In the genomic region with DNA sequence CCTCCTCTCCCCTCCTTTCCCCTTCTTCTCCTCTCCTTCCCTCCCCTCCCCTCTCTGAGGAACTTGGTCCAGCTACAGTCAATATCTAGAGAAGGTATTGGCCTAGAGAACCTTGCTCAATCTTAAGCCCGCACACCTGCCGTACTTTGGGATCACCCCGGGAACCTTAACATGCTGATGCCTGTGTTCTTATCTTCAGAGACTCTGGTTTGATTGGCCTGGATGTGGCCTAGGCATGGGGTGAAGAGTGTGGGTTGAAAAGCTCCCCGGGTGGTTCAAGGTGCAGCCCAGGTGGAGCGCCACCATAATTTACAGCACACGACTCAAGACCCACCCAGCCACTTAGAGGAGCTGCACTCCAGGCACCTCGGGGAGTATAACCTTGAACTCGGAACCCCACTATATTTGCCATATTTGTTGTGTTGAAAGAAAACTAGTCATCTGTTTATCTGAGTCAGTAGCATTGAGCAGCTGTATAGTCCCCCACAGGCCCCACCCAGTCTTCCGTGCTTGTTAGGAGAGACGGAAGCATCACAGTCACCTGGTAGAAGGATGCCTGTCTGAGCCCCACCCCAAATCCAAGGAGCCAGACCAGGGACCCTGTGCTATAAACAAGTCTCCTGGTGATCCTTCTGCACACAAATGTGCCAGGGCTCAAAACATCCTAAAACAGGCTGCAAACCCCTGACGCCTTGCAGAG, we compare ENCODE assay signal across 11 cellular contexts. TPM values are rescaled to one million over a fixed set of nuclear protein-coding genes. Genes with fewer than 3 reads are reported as not detected.
DNase-seq lines count a peak whose midpoint lies in the region; ATAC-seq and TF ChIP-seq lines count a peak whose summit lies in the region.
"Had no signal": no experiment of that assay in that cellular context is flagged by ENCODE, and none has a peak within 500 bp of the region (broad histone marks: within the 10 kb centered on the region; RNA-seq: fewer than 3 reads in every experiment).

No MANE protein-coding gene starts in this region.

- H3K4me2 ChIP-seq in neural progenitor cell: no peak overlapping the region

- H3K4me3 ChIP-seq in GM12864 (ENCODE audit: low read depth, low read length): peak overlapping the region; percentile 10; the same call in 1 of the 2 replicates
- H3K4me3 ChIP-seq in neural progenitor cell: no peak overlapping the region

- H3K36me3 Mint-ChIP-seq in activated naive CD8-positive, alpha-beta T cell treated with anti-CD3 and anti-CD28 coated beads, Interleukin-2, amount 50 U/mL, for 24 hours (ENCODE audit: low read depth): no peaks in the 10 kb centered on the region
- H3K36me3 Mint-ChIP-seq in neural progenitor cell: no peaks in the 10 kb centered on the region
- H3K36me3 Mint-ChIP-seq: WTC11 had no signal

- DNase-seq in GM12864 (ENCODE audit: low read depth) (no peak), T-helper 9 cell (peak; percentile 32), SW 1271 (lab: John Stamatoyannopoulos, UW) (no peak), neural progenitor cell (ENCODE audit: low spot score) (no peak), NCI-H526 treated with DMSO at 0.1 percent for 48 hours (lab: John Stamatoyannopoulos, UW) (no peak), hippocampal formation (lab: John Stamatoyannopoulos, UW) (no peak)
- DNase-seq in activated naive CD8-positive, alpha-beta T cell treated with anti-CD3 and anti-CD28 coated beads, Interleukin-2, amount 50 U/mL, for 24 hours: peak; percentile 72
- DNase-seq in stimulated activated CD4-positive, alpha-beta T cell treated with anti-CD3 and anti-CD28 coated beads, Interleukin-2, amount 100 ng/mL, for 4 hours (ENCODE audit: low read depth): peak; percentile 63
- DNase-seq: mammary epithelial cell, NCI-H187 had no signal

- no peaks in the 10 kb centered on the region for H3K4me1 ChIP-seq in neural progenitor cell

- peak overlapping the region; percentile 73 for H3K4me3 Mint-ChIP-seq in activated naive CD8-positive, alpha-beta T cell treated with anti-CD3 and anti-CD28 coated beads, Interleukin-2, amount 50 U/mL, for 24 hours
- no peak overlapping the region for H3K4me3 Mint-ChIP-seq in neural progenitor cell
- H3K4me3 Mint-ChIP-seq: WTC11 had no signal

- H3K9me3 Mint-ChIP-seq in activated naive CD8-positive, alpha-beta T cell treated with anti-CD3 and anti-CD28 coated beads, Interleukin-2, amount 50 U/mL, for 24 hours: no peaks in the 10 kb centered on the region
- H3K9me3 Mint-ChIP-seq in neural progenitor cell: no peaks in the 10 kb centered on the region
- H3K9me3 Mint-ChIP-seq: WTC11 had no signal

- H2AFZ ChIP-seq in neural progenitor cell (replicated peaks): no peak overlapping the region

- H3K9ac ChIP-seq in neural progenitor cell: no peak overlapping the region

- peaks cover 84% of the 10 kb centered on the region for H3K4me1 Mint-ChIP-seq in activated naive CD8-positive, alpha-beta T cell treated with anti-CD3 and anti-CD28 coated beads, Interleukin-2, amount 50 U/mL, for 24 hours
- H3K4me1 Mint-ChIP-seq in neural progenitor cell: peaks cover 12% of the 10 kb centered on the region

- no peaks in the 10 kb centered on the region for H3K36me3 ChIP-seq in neural progenitor cell

- H3K27me3 Mint-ChIP-seq in activated naive CD8-positive, alpha-beta T cell treated with anti-CD3 and anti-CD28 coated beads, Interleukin-2, amount 50 U/mL, for 24 hours: no peaks in the 10 kb centered on the region
- peaks cover 5% of the 10 kb centered on the region for H3K27me3 Mint-ChIP-seq in neural progenitor cell (ENCODE audit: insufficient read depth, low read depth)

- no peaks in the 10 kb centered on the region for H4K20me1 ChIP-seq in neural progenitor cell (ENCODE audit: low read depth)

- no peak overlapping the region for H3K27ac ChIP-seq in neural progenitor cell

- no peaks in the 10 kb centered on the region for H3F3A ChIP-seq in neural progenitor cell (ENCODE audit: low read depth)

- peak; percentile 57 for ATAC-seq in activated naive CD8-positive, alpha-beta T cell treated with anti-CD3 and anti-CD28 coated beads, Interleukin-2, amount 50 U/mL, for 24 hours
- ATAC-seq: WTC11 had no signal

- peak overlapping the region; percentile 92 for H3K27ac Mint-ChIP-seq in activated naive CD8-positive, alpha-beta T cell treated with anti-CD3 and anti-CD28 coated beads, Interleukin-2, amount 50 U/mL, for 24 hours
- H3K27ac Mint-ChIP-seq in neural progenitor cell: no peak overlapping the region
- H3K27ac Mint-ChIP-seq: WTC11 had no signal

- no peaks in the 10 kb centered on the region for H3K79me2 ChIP-seq in neural progenitor cell (ENCODE audit: low read depth)

- TF ChIP-seq CTCF in GM12864 (IDR thresholded peaks at IDR 0.05; ENCODE audit: low read depth, low read length, missing control alignments) (no peak), neural progenitor cell (IDR thresholded peaks at IDR 0.05) (no peak)

- H3K9me3 ChIP-seq in neural progenitor cell (ENCODE audit: low read depth): no peaks in the 10 kb centered on the region

- H3K27me3 ChIP-seq in neural progenitor cell: peaks cover 19% of the 10 kb centered on the region

RNA-seq across cellular contexts. Expression of a gene that starts 14.4 kb away (rescaled TPM):
- total RNA-seq in neural progenitor cell (ENCODE audit: low replicate concordance): 27.4 and 45.1 TPM in 2 replicates

RNA-seq across cellular contexts. Expression of a gene that starts 35.2 kb away (rescaled TPM):
- 3.2 and 4.5 TPM in 2 replicates for total RNA-seq in neural progenitor cell (ENCODE audit: low replicate concordance)

RNA-seq across cellular contexts. Expression of a gene that starts 48.7 kb away (rescaled TPM):
- total RNA-seq in neural progenitor cell (ENCODE audit: low replicate concordance): 4.6 and 8.7 TPM in 2 replicates

Comparison
In these comparisons a context has a peak if more than half of its experiments do, and no peak if none do; other contexts are left out.
1. DNase-seq: peak in T-helper 9 cell (single experiment), activated naive CD8-positive, alpha-beta T cell treated with anti-CD3 and anti-CD28 coated beads, Interleukin-2, amount 50 U/mL, for 24 hours (single experiment) and stimulated activated CD4-positive, alpha-beta T cell treated with anti-CD3 and anti-CD28 coated beads, Interleukin-2, amount 100 ng/mL, for 4 hours (single experiment); none in GM12864 (single experiment), SW 1271 (0 of 2), neural progenitor cell (single experiment), NCI-H526 treated with DMSO at 0.1 percent for 48 hours (single experiment) and hippocampal formation (0 of 2).